In the genomic region with DNA sequence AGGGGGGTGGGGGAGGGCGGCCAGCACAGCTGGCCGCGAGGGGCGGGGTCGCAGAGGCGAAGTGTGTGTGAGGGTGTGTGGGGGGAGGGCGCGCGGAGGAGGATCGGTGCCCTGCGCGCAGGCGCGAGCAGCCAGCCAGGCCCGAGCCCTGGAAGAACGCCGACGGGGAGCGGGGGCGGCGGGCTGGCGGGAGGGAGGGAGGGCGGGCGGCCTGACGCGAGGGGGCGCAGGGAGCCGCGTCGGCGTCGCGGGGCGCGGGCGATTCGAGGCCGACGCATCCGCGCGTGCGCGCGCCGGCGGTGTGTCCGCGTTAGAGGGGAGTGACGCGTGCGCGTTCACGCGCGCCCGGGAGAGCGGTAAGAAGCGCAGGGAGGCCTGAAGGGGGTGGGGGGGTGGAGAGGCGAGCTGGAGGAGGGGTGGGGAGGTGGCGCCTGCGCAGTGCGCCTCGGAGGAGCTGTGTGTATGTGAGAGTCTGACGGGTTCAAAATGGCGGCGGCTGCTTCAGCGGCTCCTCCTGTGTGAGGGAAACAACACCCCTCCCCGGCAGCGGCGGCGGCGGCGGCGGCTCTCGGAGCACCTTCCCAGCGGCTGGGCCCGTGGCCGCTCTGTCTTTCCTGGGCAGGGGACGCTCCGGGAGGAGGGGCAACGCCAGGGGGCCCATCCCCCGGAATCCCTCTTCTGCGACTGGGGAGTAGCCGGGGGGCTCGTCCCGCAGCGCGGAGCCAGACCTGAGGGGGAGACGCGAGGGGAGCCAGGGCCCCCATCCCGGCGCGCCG, we compare ENCODE assay signal across 2 cellular contexts.
TF ChIP-seq lines count a peak whose summit lies in the region.

A gene (plus strand): TSS at position 463 of the 776 bp plus-strand sequence. CDS start 2,054 bp downstream, outside the sequence.

TF ChIP-seq in HCT116, 20 proteins besides CTCF, POLR2A, EP300 and RAD21 (continued from another document):
- TF ChIP-seq, protein P1, sequence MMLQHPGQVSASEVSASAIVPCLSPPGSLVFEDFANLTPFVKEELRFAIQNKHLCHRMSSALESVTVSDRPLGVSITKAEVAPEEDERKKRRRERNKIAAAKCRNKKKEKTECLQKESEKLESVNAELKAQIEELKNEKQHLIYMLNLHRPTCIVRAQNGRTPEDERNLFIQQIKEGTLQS (IDR thresholded peaks at IDR 0.05), result no peak
- TF ChIP-seq TCF7L2 (IDR thresholded peaks at IDR 0.05; ENCODE audit: borderline replicate concordance, extremely low read depth, insufficient read depth, insufficient read length), result no peak
- TF ChIP-seq EZH2phosphoT487 (IDR thresholded peaks at IDR 0.05; ENCODE audit: borderline replicate concordance), result no peak
- TF ChIP-seq, protein P2, sequence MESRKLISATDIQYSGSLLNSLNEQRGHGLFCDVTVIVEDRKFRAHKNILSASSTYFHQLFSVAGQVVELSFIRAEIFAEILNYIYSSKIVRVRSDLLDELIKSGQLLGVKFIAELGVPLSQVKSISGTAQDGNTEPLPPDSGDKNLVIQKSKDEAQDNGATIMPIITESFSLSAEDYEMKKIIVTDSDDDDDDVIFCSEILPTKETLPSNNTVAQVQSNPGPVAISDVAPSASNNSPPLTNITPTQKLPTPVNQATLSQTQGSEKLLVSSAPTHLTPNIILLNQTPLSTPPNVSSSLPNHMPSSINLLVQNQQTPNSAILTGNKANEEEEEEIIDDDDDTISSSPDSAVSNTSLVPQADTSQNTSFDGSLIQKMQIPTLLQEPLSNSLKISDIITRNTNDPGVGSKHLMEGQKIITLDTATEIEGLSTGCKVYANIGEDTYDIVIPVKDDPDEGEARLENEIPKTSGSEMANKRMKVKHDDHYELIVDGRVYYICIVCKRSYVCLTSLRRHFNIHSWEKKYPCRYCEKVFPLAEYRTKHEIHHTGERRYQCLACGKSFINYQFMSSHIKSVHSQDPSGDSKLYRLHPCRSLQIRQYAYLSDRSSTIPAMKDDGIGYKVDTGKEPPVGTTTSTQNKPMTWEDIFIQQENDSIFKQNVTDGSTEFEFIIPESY (IDR thresholded peaks at IDR 0.05; ENCODE audit: extremely low read depth, insufficient replicate concordance, low read length), result no peak
- TF ChIP-seq SRF (IDR thresholded peaks at IDR 0.05; ENCODE audit: low read depth), result no peak
- no peak for TF ChIP-seq FOSL1 (IDR thresholded peaks at IDR 0.05; ENCODE audit: low read depth)
- TF ChIP-seq CBX3 (IDR thresholded peaks at IDR 0.05; ENCODE audit: low read depth), result no peak
- TF ChIP-seq ZNF274 (IDR thresholded peaks at IDR 0.05; ENCODE audit: low read depth, low read length), result no peak
- TF ChIP-seq ELF1 (IDR thresholded peaks at IDR 0.05; ENCODE audit: borderline replicate concordance, low read depth), result no peak
- TF ChIP-seq, protein P3, sequence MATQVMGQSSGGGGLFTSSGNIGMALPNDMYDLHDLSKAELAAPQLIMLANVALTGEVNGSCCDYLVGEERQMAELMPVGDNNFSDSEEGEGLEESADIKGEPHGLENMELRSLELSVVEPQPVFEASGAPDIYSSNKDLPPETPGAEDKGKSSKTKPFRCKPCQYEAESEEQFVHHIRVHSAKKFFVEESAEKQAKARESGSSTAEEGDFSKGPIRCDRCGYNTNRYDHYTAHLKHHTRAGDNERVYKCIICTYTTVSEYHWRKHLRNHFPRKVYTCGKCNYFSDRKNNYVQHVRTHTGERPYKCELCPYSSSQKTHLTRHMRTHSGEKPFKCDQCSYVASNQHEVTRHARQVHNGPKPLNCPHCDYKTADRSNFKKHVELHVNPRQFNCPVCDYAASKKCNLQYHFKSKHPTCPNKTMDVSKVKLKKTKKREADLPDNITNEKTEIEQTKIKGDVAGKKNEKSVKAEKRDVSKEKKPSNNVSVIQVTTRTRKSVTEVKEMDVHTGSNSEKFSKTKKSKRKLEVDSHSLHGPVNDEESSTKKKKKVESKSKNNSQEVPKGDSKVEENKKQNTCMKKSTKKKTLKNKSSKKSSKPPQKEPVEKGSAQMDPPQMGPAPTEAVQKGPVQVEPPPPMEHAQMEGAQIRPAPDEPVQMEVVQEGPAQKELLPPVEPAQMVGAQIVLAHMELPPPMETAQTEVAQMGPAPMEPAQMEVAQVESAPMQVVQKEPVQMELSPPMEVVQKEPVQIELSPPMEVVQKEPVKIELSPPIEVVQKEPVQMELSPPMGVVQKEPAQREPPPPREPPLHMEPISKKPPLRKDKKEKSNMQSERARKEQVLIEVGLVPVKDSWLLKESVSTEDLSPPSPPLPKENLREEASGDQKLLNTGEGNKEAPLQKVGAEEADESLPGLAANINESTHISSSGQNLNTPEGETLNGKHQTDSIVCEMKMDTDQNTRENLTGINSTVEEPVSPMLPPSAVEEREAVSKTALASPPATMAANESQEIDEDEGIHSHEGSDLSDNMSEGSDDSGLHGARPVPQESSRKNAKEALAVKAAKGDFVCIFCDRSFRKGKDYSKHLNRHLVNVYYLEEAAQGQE (IDR thresholded peaks at IDR 0.05; ENCODE audit: low read depth), result no peak
- TF ChIP-seq SIN3A (IDR thresholded peaks at IDR 0.05; ENCODE audit: low read depth), result no peak

TF ChIP-seq in neural cell, 6 proteins besides CTCF, POLR2A, EP300 and RAD21 (continued from another document):
- TF ChIP-seq, protein P3 (IDR thresholded peaks at IDR 0.05; ENCODE audit: borderline replicate concordance), result peak; percentile 90
- peak; percentile 83 for TF ChIP-seq POLR2AphosphoS5 (IDR thresholded peaks at IDR 0.05)
- TF ChIP-seq MXI1 (conservative IDR thresholded peaks at IDR 0.05; ENCODE audit: poor library complexity, severe bottlenecking), result peak; percentile 33
- TF ChIP-seq SMC3 (conservative IDR thresholded peaks at IDR 0.05; ENCODE audit: poor library complexity), result no peak
- TF ChIP-seq EZH2 (IDR thresholded peaks at IDR 0.05; ENCODE audit: borderline replicate concordance, insufficient read depth, low read length, poor library complexity, severe bottlenecking), result no peak
TF ChIP-seq in neural cell: peak in this region for 4.
